Comparison of ENCODE assay signal across 8 cellular contexts in the genomic region with DNA sequence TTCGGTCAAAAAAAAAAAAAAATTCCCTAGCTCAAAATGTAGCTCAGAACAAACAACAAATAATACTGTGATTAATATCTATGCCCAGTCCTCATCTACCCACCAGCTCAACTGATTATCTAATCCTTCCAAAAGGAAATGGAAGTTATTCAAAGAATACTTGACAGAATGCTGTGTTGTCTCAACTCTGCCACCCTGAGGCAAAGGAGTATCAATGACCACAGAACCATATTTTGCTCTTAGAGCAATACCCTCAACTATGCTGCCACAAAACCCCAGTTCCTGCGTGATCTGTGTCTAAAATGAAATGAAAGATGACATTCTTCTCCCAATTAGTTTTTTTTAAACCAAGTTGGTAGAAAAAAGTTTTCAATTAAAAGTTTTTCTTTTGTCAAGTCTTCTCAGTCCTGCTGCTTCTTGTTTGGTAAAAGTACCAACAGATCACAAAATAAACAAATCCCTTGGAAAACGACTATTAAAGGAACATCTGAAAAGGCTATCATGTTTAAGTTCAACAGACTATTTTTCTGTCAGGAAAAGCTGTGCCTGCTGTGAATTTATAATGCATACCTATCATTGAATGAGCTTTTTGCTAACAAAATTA. TPM values are rescaled to one million over a fixed set of nuclear protein-coding genes. Genes with fewer than 3 reads are reported as not detected.
A peak's percentile ranks its signal among the peaks of the same experiment; 100 is the strongest.
DNase-seq lines count a peak whose midpoint lies in the region; ATAC-seq and TF ChIP-seq lines count a peak whose summit lies in the region.
"Had no signal": no experiment of that assay in that cellular context is flagged by ENCODE, and none has a peak within 500 bp of the region (broad histone marks: within the 10 kb centered on the region; RNA-seq: fewer than 3 reads in every experiment).

No MANE protein-coding gene starts in this region.

- no peak overlapping the region for H3K4me2 ChIP-seq in DOHH2 (ENCODE audit: low read length)

- H3K4me1 ChIP-seq in DOHH2 (ENCODE audit: control insufficient read depth, low read length) = no peaks in the 10 kb centered on the region

- TF ChIP-seq CTCF in DOHH2 (IDR thresholded peaks at IDR 0.05; ENCODE audit: low read depth, low read length, poor library complexity, severe bottlenecking) = peak; percentile 66
- peak; percentile 53 for TF ChIP-seq CTCF in fibroblast of villous mesenchyme (IDR thresholded peaks at IDR 0.05; ENCODE audit: insufficient read depth, low read depth, low read length)

- H3K9me3 ChIP-seq in DOHH2 (ENCODE audit: control insufficient read depth, insufficient read depth, low read length) (no peaks in the 10 kb centered on the region), T-helper 17 cell (ENCODE audit: control insufficient read depth, low read length, poor library complexity, severe bottlenecking) (no peaks in the 10 kb centered on the region)

- peaks cover 95% of the 10 kb centered on the region for H3K36me3 ChIP-seq in DOHH2 (ENCODE audit: control insufficient read depth, low read length)

- no peaks in the 10 kb centered on the region for H4K20me1 ChIP-seq in DOHH2 (ENCODE audit: control insufficient read depth, insufficient read depth, low read depth, low read length)

- H3K4me3 Mint-ChIP-seq in T-helper 17 cell = no peak overlapping the region

- H3K27me3 ChIP-seq in DOHH2 (ENCODE audit: control insufficient read depth, low read length) = no peaks in the 10 kb centered on the region

- no peaks in the 10 kb centered on the region for H3K9me2 ChIP-seq in DOHH2 (replicated peaks; ENCODE audit: control insufficient read depth, low read length)

- no peak overlapping the region for H3K27ac ChIP-seq in DOHH2 (ENCODE audit: low read depth, low read length)

- ATAC-seq in T-helper 17 cell (peak; percentile 64), HG02798 (IDR thresholded peaks at IDR 0.05; ENCODE audit: poor library complexity, unreplicated experiment) (no peak)

- peaks cover 7% of the 10 kb centered on the region for H3K4me1 Mint-ChIP-seq in T-helper 17 cell

- H3K79me2 ChIP-seq in DOHH2 (ENCODE audit: control insufficient read depth, low read length) = no peaks in the 10 kb centered on the region

- peaks cover 16% of the 10 kb centered on the region for H3K36me3 Mint-ChIP-seq in T-helper 17 cell (ENCODE audit: low read depth)

- DNase-seq in HT-29 (ENCODE audit: low spot score) (peak; percentile 64), T-helper 17 cell (no peak), fibroblast of villous mesenchyme (ENCODE audit: low read depth) (peak; percentile 49), renal cortical epithelial cell (ENCODE audit: low read depth) (peak; percentile 53)
- no peak for DNase-seq in activated CD4-positive, CD25-positive, alpha-beta regulatory T cell (lab: John Stamatoyannopoulos, UW)

- peak overlapping the region; percentile 57 for H3K27ac Mint-ChIP-seq in T-helper 17 cell

- no peaks in the 10 kb centered on the region for H3K27me3 Mint-ChIP-seq in T-helper 17 cell

- H3K4me3 ChIP-seq in DOHH2 (ENCODE audit: low read length) (no peak overlapping the region), fibroblast of villous mesenchyme (ENCODE audit: low read depth, low read length) (no peak overlapping the region)
- H3K4me3 ChIP-seq: skin epidermis had no signal

- 0 out of 2 replicates have a peak, but pooled peaks cover 3% of the 10 kb centered on the region for H3F3A ChIP-seq in DOHH2 (ENCODE audit: control insufficient read depth, insufficient read depth)

RNA-seq across cellular contexts. Expression of a gene that starts 21.6 kb away (rescaled TPM):
- 24.6 and 26.9 TPM in 2 replicates for total RNA-seq in HT-29 (2014; rRNA removed; shearing (Covaris generic))
- 10 to 100 TPM; 24.1 to 24.9 TPM for total RNA-seq in T-helper 17 cell
- 7.3 and 11.9 TPM in 2 replicates for total RNA-seq in fibroblast of villous mesenchyme
- total RNA-seq in renal cortical epithelial cell = 13.4 and 22.0 TPM in 2 replicates

RNA-seq across cellular contexts. Expression of a gene that starts 39.3 kb away (rescaled TPM):
- total RNA-seq in HT-29 (2014; rRNA removed; shearing (Covaris generic)) = 0.16 TPM in 1 of 2 replicates, not detected in the other
- total RNA-seq in T-helper 17 cell = under 1 TPM in 1 of 2 donors, not detected in 1; 0.65 TPM
- not detected in 2 replicates for total RNA-seq in fibroblast of villous mesenchyme
- total RNA-seq in renal cortical epithelial cell = 0.17 TPM in 1 of 2 replicates, not detected in the other

Comparison
In these comparisons a context has a peak if more than half of its experiments do, and no peak if none do; other contexts are left out.
1. DNase-seq: peak in HT-29 (single experiment), fibroblast of villous mesenchyme (single experiment) and renal cortical epithelial cell (single experiment); none in T-helper 17 cell (0 of 3) and activated CD4-positive, CD25-positive, alpha-beta regulatory T cell (0 of 4).